17 cellular contexts compared by ENCODE assay signal in the genomic region with DNA sequence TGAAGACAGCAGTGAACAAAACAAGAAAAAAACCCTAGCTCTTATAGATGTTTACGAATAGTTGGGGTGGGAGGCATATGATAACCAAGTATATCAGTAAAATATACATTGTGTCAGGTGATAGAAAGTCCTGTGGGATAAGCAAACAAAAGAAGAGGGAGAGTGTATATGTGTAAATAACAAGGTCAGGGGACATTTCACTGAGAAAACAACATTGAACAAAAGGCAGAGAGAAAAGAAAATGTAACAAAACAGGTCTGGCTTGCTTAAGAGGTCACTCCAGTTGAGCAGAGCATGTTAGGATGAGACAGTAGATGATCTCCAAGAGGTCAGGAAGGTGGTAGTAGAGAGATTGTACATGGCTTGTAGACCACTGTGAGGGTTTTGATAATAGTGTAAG.
DNase-seq lines count a peak whose midpoint lies in the region; ATAC-seq and TF ChIP-seq lines count a peak whose summit lies in the region.
"Had no signal": no experiment of that assay in that cellular context is flagged by ENCODE, and none has a peak within 500 bp of the region (broad histone marks: within the 10 kb centered on the region; RNA-seq: fewer than 3 reads in every experiment).

No MANE protein-coding gene starts in this region.

- no peak for TF ChIP-seq CTCF in epithelial cell of esophagus (IDR thresholded peaks at IDR 0.05; ENCODE audit: insufficient read depth, low read depth, low read length, missing control alignments)

- ATAC-seq in GM18861 (IDR thresholded peaks at IDR 0.05; ENCODE audit: unreplicated experiment), result no peak

- DNase-seq in NCI-H2107 treated with DMSO at 0.1 percent for 48 hours (lab: John Stamatoyannopoulos, UW; ENCODE audit: unreplicated experiment) (peak; percentile 10), NCI-H2107 (lab: John Stamatoyannopoulos, UW) (no peak), DMS53 treated with DMSO at 0.1 percent for 48 hours (lab: John Stamatoyannopoulos, UW; ENCODE audit: unreplicated experiment) (peak; percentile 100), NCI-H510A (lab: John Stamatoyannopoulos, UW) (peak; percentile 78), epithelial cell of esophagus (ENCODE audit: low read depth) (peak; percentile 8), NCI-H526 (lab: John Stamatoyannopoulos, UW) (no peak)
- DNase-seq in effector CD8-positive, alpha-beta T cell (lab: John Stamatoyannopoulos, UW), result no peak
- DNase-seq: 8988T; CD4-positive, CD25-positive, alpha-beta regulatory T cell; DMS79 treated with DMSO at 0.1 percent for 48 hours; NCI-H1048; NCI-H1436 treated with DMSO at 0.1 percent for 48 hours; NCI-H2081 treated with DMSO at 0.1 percent for 48 hours; NCI-H446; T-helper 2 cell had no signal

- no peak overlapping the region for H3K4me3 ChIP-seq in epithelial cell of esophagus (ENCODE audit: low read length)
- H3K4me3 ChIP-seq: SJSA1 had no signal

Comparison
In these comparisons a context has a peak if more than half of its experiments do, and no peak if none do; other contexts are left out.
1. DNase-seq: peak in NCI-H2107 treated with DMSO at 0.1 percent for 48 hours (single experiment), DMS53 treated with DMSO at 0.1 percent for 48 hours (single experiment), NCI-H510A (single experiment) and epithelial cell of esophagus (single experiment); none in NCI-H2107 (single experiment), effector CD8-positive, alpha-beta T cell (single experiment) and NCI-H526 (0 of 2).